Comparison of ENCODE assay signal across 8 cellular contexts in the genomic region with DNA sequence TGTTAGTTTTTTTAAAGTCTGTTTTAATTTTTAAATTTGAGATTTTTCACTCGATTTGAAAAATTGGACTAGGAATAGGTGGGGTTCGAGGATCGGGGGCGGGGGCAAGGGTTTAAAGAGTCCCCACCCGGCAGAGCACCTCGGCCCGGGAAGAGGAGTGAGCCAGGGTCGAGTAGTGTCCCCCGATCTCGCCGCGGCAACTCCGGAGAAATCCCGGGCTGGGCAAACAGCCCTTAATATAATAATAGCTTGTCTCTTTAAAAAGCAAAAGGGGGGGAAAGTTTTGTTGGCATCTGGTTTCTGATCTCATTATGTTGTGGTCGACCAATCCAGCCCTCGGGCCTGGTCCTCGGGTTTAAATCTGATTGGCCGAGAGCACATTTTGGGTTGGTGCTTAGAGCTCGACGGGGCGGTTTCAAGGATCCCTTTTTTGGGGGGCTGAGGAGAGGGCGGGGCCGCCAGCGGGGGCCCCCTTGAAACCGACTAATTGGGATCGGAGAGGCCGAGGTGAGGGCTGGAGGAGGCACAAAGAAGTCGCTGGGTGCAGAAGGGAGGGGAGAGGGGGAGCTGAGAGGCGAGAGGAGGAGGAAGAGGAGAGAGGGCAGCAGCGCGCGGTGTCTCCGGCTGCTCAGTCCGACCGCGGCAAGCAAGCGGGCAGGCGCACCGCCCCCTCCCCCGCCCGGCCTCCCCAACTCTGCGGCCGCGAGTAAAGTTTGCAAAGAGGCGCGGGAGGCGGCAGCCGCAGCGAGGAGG.
DNase-seq lines count a peak whose midpoint lies in the region; ATAC-seq and TF ChIP-seq lines count a peak whose summit lies in the region.

A gene (plus strand): TSS at position 631 of the 753 bp plus-strand sequence. CDS start 205 bp downstream, outside the sequence.

- H3K36me3 ChIP-seq in SU-DHL-6 (ENCODE audit: low read length) (no peaks in the 10 kb centered on the region), brain microvascular endothelial cell (replicated peaks) (no peaks in the 10 kb centered on the region), iPS DF 6.9 (ENCODE audit: control insufficient read depth, insufficient read depth, low read length) (no peaks in the 10 kb centered on the region)

- no peaks in the 10 kb centered on the region for H3K9me3 ChIP-seq in SU-DHL-6 (ENCODE audit: insufficient read depth, low read length)
- no peaks in the 10 kb centered on the region for H3K9me3 ChIP-seq in iPS DF 6.9 (ENCODE audit: control insufficient read depth, insufficient read depth, low read length)

- no peak for TF ChIP-seq CTCF in SU-DHL-6 (IDR thresholded peaks at IDR 0.05; ENCODE audit: insufficient read depth, low read length, poor library complexity, severe bottlenecking)
- TF ChIP-seq CTCF in brain microvascular endothelial cell (IDR thresholded peaks at IDR 0.05; ENCODE audit: low read depth, low read length, missing control alignments) = no peak
- no peak for TF ChIP-seq CTCF in retinal pigment epithelial cell (conservative IDR thresholded peaks at IDR 0.05; ENCODE audit: low read depth, low read length)

- ATAC-seq in GM21381 (IDR thresholded peaks at IDR 0.05; ENCODE audit: unreplicated experiment) = peak; percentile 70
- ATAC-seq in GM21367 (IDR thresholded peaks at IDR 0.05; ENCODE audit: unreplicated experiment) = no peak

- peaks cover 4% of the 10 kb centered on the region; the same call in 1 of the 2 replicates for H3K4me1 ChIP-seq in iPS DF 6.9 (ENCODE audit: control insufficient read depth, insufficient read depth, low read length)

- H3K4me3 ChIP-seq in SU-DHL-6 (ENCODE audit: insufficient read depth, low read length, poor library complexity, severe bottlenecking) (peak within 1 kb of the TSS; percentile 60), brain microvascular endothelial cell (ENCODE audit: low read depth, low read length) (peak within 1 kb of the TSS; percentile 76), iPS DF 6.9 (ENCODE audit: low read length) (peak within 1 kb of the TSS; percentile 51), retinal pigment epithelial cell (ENCODE audit: low read length) (peak within 1 kb of the TSS; percentile 79)

- H3K9me2 ChIP-seq in SU-DHL-6 (replicated peaks; ENCODE audit: insufficient read depth, low read length) = no peaks in the 10 kb centered on the region

- H3K4me2 ChIP-seq in SU-DHL-6 (ENCODE audit: low read depth, low read length, poor library complexity, severe bottlenecking) = peak within 1 kb of the TSS; percentile 90

- H3K27ac ChIP-seq in SU-DHL-6 (ENCODE audit: low read depth, low read length) (peak within 1 kb of the TSS; percentile 63), brain microvascular endothelial cell (peak within 1 kb of the TSS; percentile 79), iPS DF 6.9 (ENCODE audit: low read length) (peak within 1 kb of the TSS; percentile 34)

- H3K79me2 ChIP-seq in SU-DHL-6 (ENCODE audit: insufficient read depth, low read length) = no peaks in the 10 kb centered on the region

- H2AFZ ChIP-seq in SU-DHL-6 (ENCODE audit: low read depth, low read length, severe bottlenecking) = peak within 1 kb of the TSS; percentile 92

- no peaks in the 10 kb centered on the region for H4K20me1 ChIP-seq in SU-DHL-6 (ENCODE audit: low read depth, low read length)

- peak within 1 kb of the TSS; percentile 56 for H3K9ac ChIP-seq in SU-DHL-6 (ENCODE audit: low read length)

- H3K27me3 ChIP-seq in SU-DHL-6 (ENCODE audit: low read length) (no peaks in the 10 kb centered on the region), brain microvascular endothelial cell (replicated peaks) (no peaks in the 10 kb centered on the region), iPS DF 6.9 (ENCODE audit: control insufficient read depth, insufficient read depth, low read length) (peaks cover 25% of the 10 kb centered on the region)

- WGBS in iPS DF 6.9 (ENCODE audit: insufficient coverage, insufficient read length) = no CpG with 5 or more reads among the region's 49 CpGs

- in situ Hi-C loops in brain microvascular endothelial cell (cut with HindIII; ENCODE audit: low pct_ligation_motif_present, low sequenced_read_pairs) = no loop called here

- H3F3A ChIP-seq in SU-DHL-6 (ENCODE audit: insufficient read depth) = no peaks in the 10 kb centered on the region; the same call in 1 of the 2 replicates

- peak; percentile 82 for DNase-seq in Ammon's horn (ENCODE audit: low spot score)
- DNase-seq in NCI-H1417 treated with DMSO at 0.1 percent for 48 hours (lab: John Stamatoyannopoulos, UW) = peak; percentile 34
- peak; percentile 97 for DNase-seq in brain microvascular endothelial cell
- peak; percentile 95 for DNase-seq in iPS DF 6.9 (ENCODE audit: low read depth, low spot score)
- peak; percentile 94 for DNase-seq in retinal pigment epithelial cell (ENCODE audit: low read depth)

Comparison
In these comparisons a context has a peak if more than half of its experiments do, and no peak if none do; other contexts are left out.
1. DNase-seq: peak in every context shown above with its lines; median percentile 97 in brain microvascular endothelial cell; 95 in iPS DF 6.9; 94 in retinal pigment epithelial cell; 82 in Ammon's horn; 34 in NCI-H1417 treated with DMSO at 0.1 percent for 48 hours.